In genomic region chr1:34650800-34651199, GRCh38 we compare ENCODE assay signal across 8 cellular contexts.
"Had no signal": no experiment of that assay in that cellular context is flagged by ENCODE, and none has a peak within 500 bp of the region (broad histone marks: within the 10 kb centered on the region; RNA-seq: fewer than 3 reads in every experiment).

No MANE protein-coding gene starts in this region.

- H3K4me3 ChIP-seq: GM23248 had no signal

- H3K9ac ChIP-seq: GM23248 had no signal

- FAIRE-seq: H54, HTR-8/SVneo had no signal

- H2AFZ ChIP-seq: GM23248 had no signal

- H3K27ac ChIP-seq: GM23248, HL-60 had no signal

- DNase-seq: GM23248, GOT3, H9, HCEC 1CT, KG1 had no signal
